ENCODE assay signal across 1 cellular context in the genomic region with DNA sequence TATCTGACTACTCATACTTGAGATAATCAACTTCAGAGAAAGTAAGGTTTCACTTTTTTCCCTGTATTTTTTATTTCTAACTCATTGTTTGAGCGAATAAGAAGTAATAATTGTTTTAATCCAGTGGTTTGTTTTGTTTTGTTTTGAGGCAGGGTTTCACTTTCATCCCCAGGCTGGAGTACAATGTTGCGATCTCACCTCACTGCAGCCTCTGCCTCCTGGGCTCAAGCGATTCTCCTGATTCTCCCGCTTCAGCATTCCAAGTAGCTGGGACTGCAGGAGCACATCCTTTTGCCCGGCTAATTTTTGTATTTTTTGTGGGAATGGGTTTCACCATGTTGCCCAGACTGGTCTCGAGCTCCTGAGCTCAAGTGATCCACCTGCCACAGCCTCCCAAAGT.
TF ChIP-seq lines count a peak whose summit lies in the region.

No MANE protein-coding gene starts in this region.

TF ChIP-seq in GM23338, 12 proteins besides CTCF, POLR2A, EP300 and RAD21:
- TF ChIP-seq, protein P1, sequence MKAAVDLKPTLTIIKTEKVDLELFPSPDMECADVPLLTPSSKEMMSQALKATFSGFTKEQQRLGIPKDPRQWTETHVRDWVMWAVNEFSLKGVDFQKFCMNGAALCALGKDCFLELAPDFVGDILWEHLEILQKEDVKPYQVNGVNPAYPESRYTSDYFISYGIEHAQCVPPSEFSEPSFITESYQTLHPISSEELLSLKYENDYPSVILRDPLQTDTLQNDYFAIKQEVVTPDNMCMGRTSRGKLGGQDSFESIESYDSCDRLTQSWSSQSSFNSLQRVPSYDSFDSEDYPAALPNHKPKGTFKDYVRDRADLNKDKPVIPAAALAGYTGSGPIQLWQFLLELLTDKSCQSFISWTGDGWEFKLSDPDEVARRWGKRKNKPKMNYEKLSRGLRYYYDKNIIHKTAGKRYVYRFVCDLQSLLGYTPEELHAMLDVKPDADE (IDR thresholded peaks at IDR 0.05) = no peak
- no peak for TF ChIP-seq CREB1 (CRISPR knock-in tag; IDR thresholded peaks at IDR 0.05; ENCODE audit: low read depth)
- TF ChIP-seq POLR2AphosphoS5 (IDR thresholded peaks at IDR 0.05; ENCODE audit: low read depth) = no peak
TF ChIP-seq in GM23338: peak in this region for 0.
